ENCODE assay signal across 15 cellular contexts in the genomic region with DNA sequence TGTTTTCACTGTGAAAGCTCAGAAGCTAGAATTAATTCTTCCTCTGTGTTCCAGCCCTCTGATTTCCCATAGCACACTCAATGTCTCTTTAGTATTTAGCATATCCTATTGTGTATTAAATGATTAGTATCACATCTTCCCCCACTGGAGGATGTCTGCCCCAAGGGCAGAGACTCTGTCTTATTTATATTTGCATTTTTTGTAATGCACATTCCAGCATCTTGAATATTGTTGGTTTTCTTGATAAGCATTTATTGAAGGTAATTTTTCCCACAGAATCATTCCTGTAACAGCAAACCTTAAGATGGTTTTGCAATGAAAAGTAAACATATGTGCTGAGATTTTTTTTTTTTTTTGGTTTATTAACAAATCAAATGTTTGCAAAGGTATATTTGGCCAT. TPM values are rescaled to one million over a fixed set of nuclear protein-coding genes. Genes with fewer than 3 reads are reported as not detected.
A peak's percentile ranks its signal among the peaks of the same experiment; 100 is the strongest.
DNase-seq lines count a peak whose midpoint lies in the region; ATAC-seq and TF ChIP-seq lines count a peak whose summit lies in the region.
"Had no signal": no experiment of that assay in that cellular context is flagged by ENCODE, and none has a peak within 500 bp of the region (broad histone marks: within the 10 kb centered on the region; RNA-seq: fewer than 3 reads in every experiment).

No MANE protein-coding gene starts in this region.

- peaks cover 28% of the 10 kb centered on the region for H3K36me3 ChIP-seq in osteoblast (ENCODE audit: insufficient read depth, low read length)

- no peaks in the 10 kb centered on the region for H3K27me3 Mint-ChIP-seq in activated CD4-positive, alpha-beta T cell treated with anti-CD3 and anti-CD28 coated beads, Interleukin-2, amount 10 ng/mL, durations not matched to agents 7 days and 5 days
- H3K27me3 Mint-ChIP-seq in brain: no peaks in the 10 kb centered on the region
- H3K27me3 Mint-ChIP-seq: CD4-positive, alpha-beta memory T cell had no signal

- POLR2A ChIA-PET in activated CD4-positive, alpha-beta T cell treated with anti-CD3 and anti-CD28 coated beads, Interleukin-2, amount 10 ng/mL, durations not matched to agents 7 days and 5 days (lab: Charles Lee): no interaction called here

- peaks cover 27% of the 10 kb centered on the region for H3K4me1 Mint-ChIP-seq in activated CD4-positive, alpha-beta T cell treated with anti-CD3 and anti-CD28 coated beads, Interleukin-2, amount 10 ng/mL, durations not matched to agents 7 days and 5 days
- H3K4me1 Mint-ChIP-seq in brain: peaks cover 12% of the 10 kb centered on the region

- H3K27me3 ChIP-seq in osteoblast (ENCODE audit: insufficient read depth, low read length): no peaks in the 10 kb centered on the region

- peak overlapping the region; percentile 41 for H3K4me2 ChIP-seq in osteoblast (ENCODE audit: insufficient read depth, low read length)
- H3K4me2 ChIP-seq: A549 had no signal

- peak overlapping the region; percentile 76 for H2AFZ ChIP-seq in osteoblast (ENCODE audit: low read length)

- ATAC-seq in HG03139 (IDR thresholded peaks at IDR 0.05; ENCODE audit: unreplicated experiment): no peak

- H3K36me3 Mint-ChIP-seq in activated CD4-positive, alpha-beta T cell treated with anti-CD3 and anti-CD28 coated beads, Interleukin-2, amount 10 ng/mL, durations not matched to agents 7 days and 5 days (ENCODE audit: low read depth): peaks cover 43% of the 10 kb centered on the region
- peaks cover 20% of the 10 kb centered on the region for H3K36me3 Mint-ChIP-seq in brain
- H3K36me3 Mint-ChIP-seq: CD4-positive, alpha-beta memory T cell had no signal

- H3K79me2 ChIP-seq in osteoblast (ENCODE audit: insufficient read depth, low read length): peaks cover 12% of the 10 kb centered on the region

- H4K20me1 ChIP-seq in osteoblast (ENCODE audit: insufficient read depth, low read length): no peaks in the 10 kb centered on the region

- peaks cover 13% of the 10 kb centered on the region for H3K4me1 ChIP-seq in osteoblast (ENCODE audit: insufficient read depth, low read length)
- H3K4me1 ChIP-seq: A549 had no signal

- TF ChIP-seq CTCF in LNCaP clone FGC (IDR thresholded peaks at IDR 0.05; ENCODE audit: control insufficient read depth, extremely low read depth, insufficient read depth) (no peak), brain (conservative IDR thresholded peaks at IDR 0.05) (no peak), osteoblast (IDR thresholded peaks at IDR 0.05; ENCODE audit: extremely low read depth, low read depth, low read length) (no peak)

- no peak overlapping the region for H3K4me3 Mint-ChIP-seq in activated CD4-positive, alpha-beta T cell treated with anti-CD3 and anti-CD28 coated beads, Interleukin-2, amount 10 ng/mL, durations not matched to agents 7 days and 5 days
- peak overlapping the region in 1 of 5 experiments; percentile 21 for H3K4me3 Mint-ChIP-seq in brain

- no peak overlapping the region for H3K27ac ChIP-seq in osteoblast (ENCODE audit: low read depth, low read length)
- H3K27ac ChIP-seq: 22Rv1, A549, C4-2B had no signal

- CTCF ChIA-PET in activated CD4-positive, alpha-beta T cell treated with anti-CD3 and anti-CD28 coated beads, Interleukin-2, amount 10 ng/mL, durations not matched to agents 7 days and 5 days (lab: Charles Lee): interaction anchor here (1.3 to 1.7 kb wide), 4 partner anchors 8 to 308 kb away, joined by 3 to 7 read pairs (median 6); no protein-coding TSS in a partner anchor

- DNase-seq in activated CD4-positive, alpha-beta T cell treated with anti-CD3 and anti-CD28 coated beads, Interleukin-2, amount 10 ng/mL, durations not matched to agents 7 days and 5 days: no peak
- no peak for DNase-seq in activated CD4-positive, alpha-beta T cell treated with anti-CD3 and anti-CD28 coated beads for 1 hour
- DNase-seq in LNCaP clone FGC (ENCODE audit: low read depth): peak; percentile 8
- no peak for DNase-seq in osteoblast (ENCODE audit: insufficient read length, low spot score, missing footprints)
- no peak for DNase-seq in HT-29 (ENCODE audit: low spot score)
- DNase-seq in NCI-H2196 treated with DMSO at 0.1 percent for 48 hours (lab: John Stamatoyannopoulos, UW; ENCODE audit: unreplicated experiment): no peak
- DNase-seq: GOT3 had no signal

- no peaks in the 10 kb centered on the region for H3K9me3 ChIP-seq in osteoblast (ENCODE audit: low read depth, low read length)
- H3K9me3 ChIP-seq: A549 had no signal

- no peaks in the 10 kb centered on the region for H3K9me3 Mint-ChIP-seq in activated CD4-positive, alpha-beta T cell treated with anti-CD3 and anti-CD28 coated beads, Interleukin-2, amount 10 ng/mL, durations not matched to agents 7 days and 5 days
- H3K9me3 Mint-ChIP-seq in brain: no peaks in the 10 kb centered on the region
- H3K9me3 Mint-ChIP-seq: CD4-positive, alpha-beta memory T cell; HFFc6 had no signal

- H3K4me3 ChIP-seq in LNCaP clone FGC (ENCODE audit: low read depth, low read length) (no peak overlapping the region), osteoblast (ENCODE audit: insufficient read depth, low read length) (no peak overlapping the region)
- H3K4me3 ChIP-seq: A549, GM12878 had no signal

- peak overlapping the region; percentile 76 for H3K27ac Mint-ChIP-seq in activated CD4-positive, alpha-beta T cell treated with anti-CD3 and anti-CD28 coated beads, Interleukin-2, amount 10 ng/mL, durations not matched to agents 7 days and 5 days
- peak overlapping the region in 3 of 5 experiments; percentile 24 to 79 (median 78) for H3K27ac Mint-ChIP-seq in brain

RNA-seq across cellular contexts. Expression of a gene that starts 34.1 kb away (rescaled TPM):
- total RNA-seq in activated CD4-positive, alpha-beta T cell treated with anti-CD3 and anti-CD28 coated beads, Interleukin-2, amount 10 ng/mL, durations not matched to agents 7 days and 5 days: 100 to 1,000 TPM; 173 to 203 TPM
- polyA plus RNA-seq in brain (ENCODE audit: insufficient read depth, low read depth, low replicate concordance): 31.1 TPM
- total RNA-seq in osteoblast: 8.3 and 8.5 TPM in 2 replicates
- 25.6 and 33.1 TPM in 2 replicates for total RNA-seq in HT-29 (2014; rRNA removed; shearing (Covaris generic))
